In the genomic region with DNA sequence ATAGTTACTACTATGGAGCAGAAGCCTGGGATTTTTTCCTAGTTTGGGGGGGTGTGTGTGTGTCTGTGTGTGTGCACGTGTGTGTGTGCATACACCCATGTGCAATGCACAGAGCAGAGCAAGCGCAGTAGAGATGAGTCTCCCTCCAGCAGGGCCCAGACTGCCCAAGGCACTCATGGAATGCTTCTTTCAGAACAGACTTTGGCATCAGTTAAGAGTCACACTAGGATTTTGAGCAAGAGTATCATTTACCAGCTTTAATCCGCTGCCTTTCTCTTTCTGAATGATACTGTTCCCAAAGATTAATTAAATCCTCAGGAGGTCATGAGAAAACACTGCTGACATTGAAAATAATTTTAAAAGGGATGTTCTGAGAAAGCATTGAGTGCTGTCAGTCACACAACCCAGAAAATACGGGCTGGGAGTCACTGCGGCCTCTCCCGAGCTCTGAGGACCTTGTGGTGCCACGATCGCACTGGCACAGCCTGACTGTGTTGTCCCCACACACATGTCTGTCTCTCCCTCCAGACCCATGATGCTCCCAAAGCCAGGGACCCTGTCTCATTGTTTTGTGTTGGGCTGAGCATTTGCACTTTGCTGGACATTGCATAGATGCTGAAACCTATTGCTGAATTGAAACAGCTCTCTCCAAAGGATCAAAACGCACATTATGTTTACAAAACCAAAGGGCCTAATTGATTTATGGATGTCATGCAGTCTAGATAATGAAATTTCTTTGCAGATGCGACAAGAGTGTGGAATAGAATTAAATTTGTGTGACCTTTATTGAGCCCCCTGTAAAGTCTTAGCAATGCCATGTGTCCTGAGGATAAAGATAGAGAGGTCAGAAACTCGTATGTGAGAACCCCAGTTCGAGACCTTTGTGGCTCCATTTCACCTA, we compare ENCODE assay signal across 17 cellular contexts.
"Had no signal": no experiment of that assay in that cellular context is flagged by ENCODE, and none has a peak within 500 bp of the region (broad histone marks: within the 10 kb centered on the region; RNA-seq: fewer than 3 reads in every experiment).

No MANE protein-coding gene starts in this region.

- H3K4me3 Mint-ChIP-seq: activated B cell treated with CpG ODN at 0.5 μM for 24 hours, mesothelial cell of epicardium, naive B cell, type B pancreatic cell had no signal

- H3K27ac ChIP-seq: breast epithelium, neutrophil, right lobe of liver, suprapubic skin had no signal

- H3K27me3 Mint-ChIP-seq: type B pancreatic cell had no signal

- H3K36me3 Mint-ChIP-seq: activated naive CD4-positive, alpha-beta T cell treated with anti-CD3 and anti-CD28 coated beads, Interleukin-2, amount 50 U/mL, for 72 hours; mesothelial cell of epicardium; naive B cell; type B pancreatic cell had no signal

- H3K4me1 ChIP-seq: breast epithelium had no signal

- H3K4me3 ChIP-seq: breast epithelium, right lobe of liver, suprapubic skin had no signal

- H3K9me3 ChIP-seq: breast epithelium, neutrophil, right lobe of liver, suprapubic skin had no signal

- H3K27ac Mint-ChIP-seq: activated B cell treated with CpG ODN at 0.5 μM for 24 hours; activated naive CD4-positive, alpha-beta T cell treated with anti-CD3 and anti-CD28 coated beads, Interleukin-2, amount 50 U/mL, for 72 hours; mesothelial cell of epicardium; type B pancreatic cell had no signal

- DNase-seq: activated B cell treated with CpG ODN at 0.5 μM for 24 hours; activated effector memory CD4-positive, alpha-beta T cell treated with Interleukin-2 at 50 U/mL for 16 hours; activated T-cell treated with anti-CD3 and anti-CD28 coated beads, Interleukin-2, amount 50 U/mL, for 1 hour; anterior cingulate cortex; hippocampal formation; kidney glomerular epithelial cell; naive B cell; stimulated activated CD4-positive, alpha-beta T cell treated with anti-CD3 and anti-CD28 coated beads, Interleukin-2, amount 100 ng/mL, for 24 hours; stimulated activated naive CD4-positive, alpha-beta T cell; T-helper 2 cell had no signal

- H3K4me1 Mint-ChIP-seq: activated B cell treated with CpG ODN at 0.5 μM for 24 hours, mesothelial cell of epicardium, naive B cell had no signal

- H3K27me3 ChIP-seq: breast epithelium, neutrophil, right lobe of liver, suprapubic skin had no signal

- H3K36me3 ChIP-seq: breast epithelium, neutrophil, right lobe of liver, suprapubic skin had no signal

- H3K9me3 Mint-ChIP-seq: activated B cell treated with CpG ODN at 0.5 μM for 24 hours; activated naive CD4-positive, alpha-beta T cell treated with anti-CD3 and anti-CD28 coated beads, Interleukin-2, amount 50 U/mL, for 72 hours had no signal
